ENCODE assay signal across 1 cellular context in the genomic region with DNA sequence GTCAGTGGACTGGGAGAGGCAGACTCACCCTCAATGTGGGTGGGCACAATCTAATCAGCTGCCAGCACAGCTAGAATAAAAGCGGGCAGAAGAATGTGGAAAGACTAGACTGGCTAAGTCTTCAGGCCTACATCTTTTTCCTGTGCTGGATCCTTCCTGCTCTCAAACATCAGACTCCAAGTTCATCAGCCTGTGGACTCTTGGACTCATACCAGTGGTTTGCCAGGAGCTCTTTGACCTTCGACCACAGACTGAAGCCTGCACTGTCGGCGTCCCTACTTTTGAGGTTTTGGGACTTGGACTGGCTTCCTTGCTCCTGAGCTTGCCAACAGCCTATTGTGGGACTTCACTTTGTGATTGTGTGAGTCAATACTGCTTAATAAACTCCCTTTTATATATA.
A peak's percentile ranks its signal among the peaks of the same experiment; 100 is the strongest.
TF ChIP-seq lines count a peak whose summit lies in the region.

No MANE protein-coding gene starts in this region.

TF ChIP-seq in liver, 16 proteins besides CTCF, POLR2A, EP300 and RAD21 (continued from another document):
- TF ChIP-seq, protein P1, sequence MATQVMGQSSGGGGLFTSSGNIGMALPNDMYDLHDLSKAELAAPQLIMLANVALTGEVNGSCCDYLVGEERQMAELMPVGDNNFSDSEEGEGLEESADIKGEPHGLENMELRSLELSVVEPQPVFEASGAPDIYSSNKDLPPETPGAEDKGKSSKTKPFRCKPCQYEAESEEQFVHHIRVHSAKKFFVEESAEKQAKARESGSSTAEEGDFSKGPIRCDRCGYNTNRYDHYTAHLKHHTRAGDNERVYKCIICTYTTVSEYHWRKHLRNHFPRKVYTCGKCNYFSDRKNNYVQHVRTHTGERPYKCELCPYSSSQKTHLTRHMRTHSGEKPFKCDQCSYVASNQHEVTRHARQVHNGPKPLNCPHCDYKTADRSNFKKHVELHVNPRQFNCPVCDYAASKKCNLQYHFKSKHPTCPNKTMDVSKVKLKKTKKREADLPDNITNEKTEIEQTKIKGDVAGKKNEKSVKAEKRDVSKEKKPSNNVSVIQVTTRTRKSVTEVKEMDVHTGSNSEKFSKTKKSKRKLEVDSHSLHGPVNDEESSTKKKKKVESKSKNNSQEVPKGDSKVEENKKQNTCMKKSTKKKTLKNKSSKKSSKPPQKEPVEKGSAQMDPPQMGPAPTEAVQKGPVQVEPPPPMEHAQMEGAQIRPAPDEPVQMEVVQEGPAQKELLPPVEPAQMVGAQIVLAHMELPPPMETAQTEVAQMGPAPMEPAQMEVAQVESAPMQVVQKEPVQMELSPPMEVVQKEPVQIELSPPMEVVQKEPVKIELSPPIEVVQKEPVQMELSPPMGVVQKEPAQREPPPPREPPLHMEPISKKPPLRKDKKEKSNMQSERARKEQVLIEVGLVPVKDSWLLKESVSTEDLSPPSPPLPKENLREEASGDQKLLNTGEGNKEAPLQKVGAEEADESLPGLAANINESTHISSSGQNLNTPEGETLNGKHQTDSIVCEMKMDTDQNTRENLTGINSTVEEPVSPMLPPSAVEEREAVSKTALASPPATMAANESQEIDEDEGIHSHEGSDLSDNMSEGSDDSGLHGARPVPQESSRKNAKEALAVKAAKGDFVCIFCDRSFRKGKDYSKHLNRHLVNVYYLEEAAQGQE (IDR thresholded peaks at IDR 0.05) = no peak
- TF ChIP-seq HNF4G (IDR thresholded peaks at IDR 0.05) (peak; percentile 98), JUND (IDR thresholded peaks at IDR 0.05) (peak in 1 of 2 donors; percentile 70), SP1 (IDR thresholded peaks at IDR 0.05) (peak; percentile 77), GABPA (IDR thresholded peaks at IDR 0.05 in 1 of 2, conservative IDR thresholded peaks at IDR 0.05 in 1 of 2) (no peak), TAF1 (conservative IDR thresholded peaks at IDR 0.05) (no peak), RXRA (IDR thresholded peaks at IDR 0.05) (peak; percentile 81 to 94)
